7 cellular contexts compared by ENCODE assay signal in the genomic region with DNA sequence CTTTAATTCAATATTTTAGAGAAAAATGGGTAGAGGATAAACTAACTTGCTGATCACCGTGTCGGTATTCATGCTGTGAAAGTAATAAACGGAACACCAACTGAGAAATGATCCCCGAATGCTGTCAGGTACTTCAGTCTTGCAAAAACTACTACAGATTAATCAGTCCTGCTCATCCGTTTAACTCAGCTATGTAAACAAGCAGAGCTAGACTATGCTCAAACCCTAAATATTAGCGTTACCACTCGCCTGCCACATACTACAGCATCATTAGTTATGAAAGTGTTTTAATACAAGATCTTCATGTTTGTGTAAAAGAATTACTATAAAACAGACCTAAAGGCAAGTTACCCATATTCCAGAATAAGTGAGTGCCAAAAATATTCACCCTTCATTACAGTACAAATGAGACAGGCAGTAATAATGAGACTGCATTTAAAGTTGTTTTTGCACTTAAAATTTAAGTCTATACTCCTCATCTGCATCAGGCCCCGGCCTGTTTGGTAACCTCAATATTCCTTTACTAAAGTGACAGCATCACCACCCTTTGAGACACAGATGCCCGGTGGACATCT. TPM values are rescaled to one million over a fixed set of nuclear protein-coding genes. Genes with fewer than 3 reads are reported as not detected.
DNase-seq lines count a peak whose midpoint lies in the region; ATAC-seq and TF ChIP-seq lines count a peak whose summit lies in the region.

No MANE protein-coding gene starts in this region.

- H3K36me3 ChIP-seq in H7 (replicated peaks; ENCODE audit: control insufficient read depth, insufficient read depth, low read length) (no peaks in the 10 kb centered on the region), SU-DHL-6 (ENCODE audit: low read length) (no peaks in the 10 kb centered on the region)

- DNase-seq in H7 = no peak
- DNase-seq in globus pallidus (ENCODE audit: low spot score) = peak; percentile 3

- H3K27me3 ChIP-seq in H7 (ENCODE audit: control insufficient read depth, insufficient read depth, low read length) (peaks cover 3% of the 10 kb centered on the region; the same call in 1 of the 2 replicates), SU-DHL-6 (ENCODE audit: low read length) (no peaks in the 10 kb centered on the region)

- no peaks in the 10 kb centered on the region for H3K9me2 ChIP-seq in SU-DHL-6 (replicated peaks; ENCODE audit: insufficient read depth, low read length)

- H3K4me2 ChIP-seq in SU-DHL-6 (ENCODE audit: low read depth, low read length, poor library complexity, severe bottlenecking) = peak overlapping the region; percentile 78

- H3K79me2 ChIP-seq in SU-DHL-6 (ENCODE audit: insufficient read depth, low read length) = no peaks in the 10 kb centered on the region

- H3K4me3 ChIP-seq in H7 (ENCODE audit: insufficient read depth, low read depth, low read length) (peak overlapping the region; percentile 73), SU-DHL-6 (ENCODE audit: insufficient read depth, low read length, poor library complexity, severe bottlenecking) (peak overlapping the region; percentile 68), skin epidermis (peak overlapping the region; percentile 57 to 73 (median 68))

- peak overlapping the region; percentile 65 for H3K9ac ChIP-seq in SU-DHL-6 (ENCODE audit: low read length)

- no peaks in the 10 kb centered on the region for H4K20me1 ChIP-seq in SU-DHL-6 (ENCODE audit: low read depth, low read length)

- no peak for TF ChIP-seq CTCF in SU-DHL-6 (IDR thresholded peaks at IDR 0.05; ENCODE audit: insufficient read depth, low read length, poor library complexity, severe bottlenecking)

- H3K27ac ChIP-seq in SU-DHL-6 (ENCODE audit: low read depth, low read length) (no peak overlapping the region), skin epidermis (peak overlapping the region in 20 of 21 experiments; percentile 49 to 92 (median 80))

- no peak for ATAC-seq in GM21367 (IDR thresholded peaks at IDR 0.05; ENCODE audit: unreplicated experiment)
- ATAC-seq in HG02623 (IDR thresholded peaks at IDR 0.05; ENCODE audit: unreplicated experiment) = no peak
- ATAC-seq in GM19395 (IDR thresholded peaks at IDR 0.05; ENCODE audit: unreplicated experiment) = no peak

- peak overlapping the region; percentile 87 for H2AFZ ChIP-seq in SU-DHL-6 (ENCODE audit: low read depth, low read length, severe bottlenecking)

- H3F3A ChIP-seq in SU-DHL-6 (ENCODE audit: insufficient read depth) = peaks cover 4% of the 10 kb centered on the region

- no peaks in the 10 kb centered on the region for H3K9me3 ChIP-seq in SU-DHL-6 (ENCODE audit: insufficient read depth, low read length)

RNA-seq across cellular contexts. Expression of a gene that starts 1.0 kb away (rescaled TPM):
- 8.5 and 16.9 TPM in 2 replicates for total RNA-seq in H7 (2014; rRNA removed; shearing (Covaris generic))
